Comparison of ENCODE assay signal across 1 cellular context in the genomic region with DNA sequence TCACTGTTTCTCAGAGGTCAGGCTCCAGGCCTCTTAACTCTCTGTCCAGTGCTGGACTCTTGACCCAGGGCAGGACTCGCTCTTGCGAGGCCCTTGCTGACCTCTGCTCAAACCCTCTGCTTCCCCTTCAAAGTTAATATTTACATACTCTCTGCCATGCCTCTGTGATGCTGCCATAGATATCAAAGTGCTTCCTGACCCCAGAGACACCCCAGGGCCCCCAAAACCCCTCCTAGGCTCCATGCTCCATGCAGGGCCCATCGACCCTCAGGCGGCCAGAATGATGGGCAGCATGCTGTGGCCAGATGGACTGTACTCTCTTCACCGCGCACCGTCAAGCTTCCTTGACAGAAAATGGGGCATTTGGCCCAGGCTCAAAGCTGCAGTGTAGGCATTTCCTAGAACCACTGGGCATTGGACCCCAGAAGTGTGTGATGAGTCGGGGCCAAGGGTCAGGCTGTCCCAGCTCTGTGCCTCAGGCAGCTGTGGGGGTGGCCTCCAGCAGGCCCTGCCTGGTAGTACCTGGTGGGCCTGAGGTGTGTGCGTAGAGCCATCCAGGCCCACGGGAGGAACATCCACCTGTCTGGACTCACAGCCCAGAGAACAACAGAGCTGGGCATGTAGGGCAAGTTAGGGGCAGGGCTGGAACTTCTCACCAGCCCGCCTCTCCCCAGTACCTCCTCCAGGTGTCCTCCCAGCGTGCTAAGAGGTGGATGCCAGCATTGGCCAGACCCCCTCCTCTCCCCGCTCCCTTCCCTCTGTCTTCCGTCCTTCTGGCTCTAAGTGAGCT.
TF ChIP-seq lines count a peak whose summit lies in the region.

No MANE protein-coding gene starts in this region.

TF ChIP-seq in HepG2, 621 proteins besides CTCF, POLR2A, EP300 and RAD21 (continued from another document and continues in another):
- TF ChIP-seq, protein P1, sequence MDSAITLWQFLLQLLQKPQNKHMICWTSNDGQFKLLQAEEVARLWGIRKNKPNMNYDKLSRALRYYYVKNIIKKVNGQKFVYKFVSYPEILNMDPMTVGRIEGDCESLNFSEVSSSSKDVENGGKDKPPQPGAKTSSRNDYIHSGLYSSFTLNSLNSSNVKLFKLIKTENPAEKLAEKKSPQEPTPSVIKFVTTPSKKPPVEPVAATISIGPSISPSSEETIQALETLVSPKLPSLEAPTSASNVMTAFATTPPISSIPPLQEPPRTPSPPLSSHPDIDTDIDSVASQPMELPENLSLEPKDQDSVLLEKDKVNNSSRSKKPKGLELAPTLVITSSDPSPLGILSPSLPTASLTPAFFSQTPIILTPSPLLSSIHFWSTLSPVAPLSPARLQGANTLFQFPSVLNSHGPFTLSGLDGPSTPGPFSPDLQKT (CRISPR knock-in tag; IDR thresholded peaks at IDR 0.05; ENCODE audit: borderline replicate concordance), result no peak
- no peak for TF ChIP-seq PHB2 (IDR thresholded peaks at IDR 0.05; ENCODE audit: partially characterized antibody)
- peak; percentile 93 for TF ChIP-seq XRCC5 (optimal IDR thresholded peaks at IDR 0.05; ENCODE audit: low read length)
- TF ChIP-seq ZNF775 (CRISPR knock-in tag; IDR thresholded peaks at IDR 0.05; ENCODE audit: borderline replicate concordance), result 0 out of 2 replicates have a peak, but pooled peaks have one; percentile 16
- TF ChIP-seq ZNF670 (CRISPR knock-in tag; IDR thresholded peaks at IDR 0.05; ENCODE audit: borderline replicate concordance), result no peak
- TF ChIP-seq PHF5A (CRISPR knock-in tag; IDR thresholded peaks at IDR 0.05; ENCODE audit: low read depth, unreplicated experiment), result peak; percentile 48
- TF ChIP-seq ZNF143 (CRISPR knock-in tag; IDR thresholded peaks at IDR 0.05), result no peak
- no peak for TF ChIP-seq NFYC (CRISPR knock-in tag; IDR thresholded peaks at IDR 0.05)
- no peak for TF ChIP-seq NFE2L1 (CRISPR knock-in tag; IDR thresholded peaks at IDR 0.05; ENCODE audit: borderline replicate concordance)
- TF ChIP-seq, protein P2, sequence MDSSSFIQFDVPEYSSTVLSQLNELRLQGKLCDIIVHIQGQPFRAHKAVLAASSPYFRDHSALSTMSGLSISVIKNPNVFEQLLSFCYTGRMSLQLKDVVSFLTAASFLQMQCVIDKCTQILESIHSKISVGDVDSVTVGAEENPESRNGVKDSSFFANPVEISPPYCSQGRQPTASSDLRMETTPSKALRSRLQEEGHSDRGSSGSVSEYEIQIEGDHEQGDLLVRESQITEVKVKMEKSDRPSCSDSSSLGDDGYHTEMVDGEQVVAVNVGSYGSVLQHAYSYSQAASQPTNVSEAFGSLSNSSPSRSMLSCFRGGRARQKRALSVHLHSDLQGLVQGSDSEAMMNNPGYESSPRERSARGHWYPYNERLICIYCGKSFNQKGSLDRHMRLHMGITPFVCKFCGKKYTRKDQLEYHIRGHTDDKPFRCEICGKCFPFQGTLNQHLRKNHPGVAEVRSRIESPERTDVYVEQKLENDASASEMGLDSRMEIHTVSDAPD (CRISPR knock-in tag; IDR thresholded peaks at IDR 0.05), result peak; percentile 74
- TF ChIP-seq TBX2 (CRISPR knock-in tag; IDR thresholded peaks at IDR 0.05; ENCODE audit: borderline replicate concordance), result peak; percentile 96
- TF ChIP-seq ZEB1 (IDR thresholded peaks at IDR 0.05; ENCODE audit: insufficient replicate concordance, low read depth), result no peak
- TF ChIP-seq, protein P3, sequence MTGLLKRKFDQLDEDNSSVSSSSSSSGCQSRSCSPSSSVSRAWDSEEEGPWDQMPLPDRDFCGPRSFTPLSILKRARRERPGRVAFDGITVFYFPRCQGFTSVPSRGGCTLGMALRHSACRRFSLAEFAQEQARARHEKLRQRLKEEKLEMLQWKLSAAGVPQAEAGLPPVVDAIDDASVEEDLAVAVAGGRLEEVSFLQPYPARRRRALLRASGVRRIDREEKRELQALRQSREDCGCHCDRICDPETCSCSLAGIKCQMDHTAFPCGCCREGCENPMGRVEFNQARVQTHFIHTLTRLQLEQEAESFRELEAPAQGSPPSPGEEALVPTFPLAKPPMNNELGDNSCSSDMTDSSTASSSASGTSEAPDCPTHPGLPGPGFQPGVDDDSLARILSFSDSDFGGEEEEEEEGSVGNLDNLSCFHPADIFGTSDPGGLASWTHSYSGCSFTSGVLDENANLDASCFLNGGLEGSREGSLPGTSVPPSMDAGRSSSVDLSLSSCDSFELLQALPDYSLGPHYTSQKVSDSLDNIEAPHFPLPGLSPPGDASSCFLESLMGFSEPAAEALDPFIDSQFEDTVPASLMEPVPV (CRISPR knock-in tag; IDR thresholded peaks at IDR 0.05), result peak; percentile 61; the same call in 1 of the 2 replicates
- peak; percentile 41; the same call in 1 of the 2 replicates for TF ChIP-seq THAP11 (CRISPR knock-in tag; IDR thresholded peaks at IDR 0.05)
- peak; percentile 74 for TF ChIP-seq ZNF792 (CRISPR knock-in tag; IDR thresholded peaks at IDR 0.05)
- TF ChIP-seq HES4 (CRISPR knock-in tag; IDR thresholded peaks at IDR 0.05; ENCODE audit: borderline replicate concordance), result 0 out of 2 replicates have a peak, but pooled peaks have one; percentile 47
- no peak for TF ChIP-seq TRIM24 (CRISPR knock-in tag; IDR thresholded peaks at IDR 0.05)
- no peak for TF ChIP-seq ZSCAN20 (CRISPR knock-in tag; IDR thresholded peaks at IDR 0.05; ENCODE audit: borderline replicate concordance)
- TF ChIP-seq ZNF224 (CRISPR knock-in tag; IDR thresholded peaks at IDR 0.05), result peak; percentile 91
- TF ChIP-seq ZNF7 (CRISPR knock-in tag; IDR thresholded peaks at IDR 0.05), result no peak
- TF ChIP-seq SKI (IDR thresholded peaks at IDR 0.05; ENCODE audit: partially characterized antibody), result no peak
- TF ChIP-seq, protein P4, sequence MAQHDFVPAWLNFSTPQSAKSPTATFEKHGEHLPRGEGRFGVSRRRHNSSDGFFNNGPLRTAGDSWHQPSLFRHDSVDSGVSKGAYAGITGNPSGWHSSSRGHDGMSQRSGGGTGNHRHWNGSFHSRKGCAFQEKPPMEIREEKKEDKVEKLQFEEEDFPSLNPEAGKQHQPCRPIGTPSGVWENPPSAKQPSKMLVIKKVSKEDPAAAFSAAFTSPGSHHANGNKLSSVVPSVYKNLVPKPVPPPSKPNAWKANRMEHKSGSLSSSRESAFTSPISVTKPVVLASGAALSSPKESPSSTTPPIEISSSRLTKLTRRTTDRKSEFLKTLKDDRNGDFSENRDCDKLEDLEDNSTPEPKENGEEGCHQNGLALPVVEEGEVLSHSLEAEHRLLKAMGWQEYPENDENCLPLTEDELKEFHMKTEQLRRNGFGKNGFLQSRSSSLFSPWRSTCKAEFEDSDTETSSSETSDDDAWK (CRISPR knock-in tag; IDR thresholded peaks at IDR 0.05), result no peak
- TF ChIP-seq HIVEP1 (CRISPR knock-in tag; IDR thresholded peaks at IDR 0.05), result peak; percentile 92
- no peak for TF ChIP-seq PTBP1 (IDR thresholded peaks at IDR 0.05; ENCODE audit: low read depth, low read length, poor library complexity, severe bottlenecking)
- TF ChIP-seq, protein P5, sequence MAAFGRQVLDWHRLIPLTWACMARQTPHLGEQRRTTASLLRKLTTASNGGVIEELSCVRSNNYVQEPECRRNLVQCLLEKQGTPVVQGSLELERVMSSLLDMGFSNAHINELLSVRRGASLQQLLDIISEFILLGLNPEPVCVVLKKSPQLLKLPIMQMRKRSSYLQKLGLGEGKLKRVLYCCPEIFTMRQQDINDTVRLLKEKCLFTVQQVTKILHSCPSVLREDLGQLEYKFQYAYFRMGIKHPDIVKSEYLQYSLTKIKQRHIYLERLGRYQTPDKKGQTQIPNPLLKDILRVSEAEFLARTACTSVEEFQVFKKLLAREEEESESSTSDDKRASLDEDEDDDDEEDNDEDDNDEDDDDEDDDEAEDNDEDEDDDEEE (CRISPR knock-in tag; IDR thresholded peaks at IDR 0.05), result peak; percentile 70
- no peak for TF ChIP-seq MBD4 (IDR thresholded peaks at IDR 0.05; ENCODE audit: borderline replicate concordance, low read length)
- TF ChIP-seq ZNF124 (CRISPR knock-in tag; IDR thresholded peaks at IDR 0.05), result no peak; the same call in 1 of the 2 replicates
- TF ChIP-seq ZNF333 (CRISPR knock-in tag; IDR thresholded peaks at IDR 0.05; ENCODE audit: borderline replicate concordance), result peak; percentile 90; the same call in 1 of the 2 replicates
- no peak for TF ChIP-seq NCOA5 (CRISPR knock-in tag; IDR thresholded peaks at IDR 0.05)
- TF ChIP-seq, protein P6, sequence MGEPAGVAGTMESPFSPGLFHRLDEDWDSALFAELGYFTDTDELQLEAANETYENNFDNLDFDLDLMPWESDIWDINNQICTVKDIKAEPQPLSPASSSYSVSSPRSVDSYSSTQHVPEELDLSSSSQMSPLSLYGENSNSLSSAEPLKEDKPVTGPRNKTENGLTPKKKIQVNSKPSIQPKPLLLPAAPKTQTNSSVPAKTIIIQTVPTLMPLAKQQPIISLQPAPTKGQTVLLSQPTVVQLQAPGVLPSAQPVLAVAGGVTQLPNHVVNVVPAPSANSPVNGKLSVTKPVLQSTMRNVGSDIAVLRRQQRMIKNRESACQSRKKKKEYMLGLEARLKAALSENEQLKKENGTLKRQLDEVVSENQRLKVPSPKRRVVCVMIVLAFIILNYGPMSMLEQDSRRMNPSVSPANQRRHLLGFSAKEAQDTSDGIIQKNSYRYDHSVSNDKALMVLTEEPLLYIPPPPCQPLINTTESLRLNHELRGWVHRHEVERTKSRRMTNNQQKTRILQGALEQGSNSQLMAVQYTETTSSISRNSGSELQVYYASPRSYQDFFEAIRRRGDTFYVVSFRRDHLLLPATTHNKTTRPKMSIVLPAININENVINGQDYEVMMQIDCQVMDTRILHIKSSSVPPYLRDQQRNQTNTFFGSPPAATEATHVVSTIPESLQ (CRISPR knock-in tag; conservative IDR thresholded peaks at IDR 0.05), result no peak
- TF ChIP-seq, protein P7, sequence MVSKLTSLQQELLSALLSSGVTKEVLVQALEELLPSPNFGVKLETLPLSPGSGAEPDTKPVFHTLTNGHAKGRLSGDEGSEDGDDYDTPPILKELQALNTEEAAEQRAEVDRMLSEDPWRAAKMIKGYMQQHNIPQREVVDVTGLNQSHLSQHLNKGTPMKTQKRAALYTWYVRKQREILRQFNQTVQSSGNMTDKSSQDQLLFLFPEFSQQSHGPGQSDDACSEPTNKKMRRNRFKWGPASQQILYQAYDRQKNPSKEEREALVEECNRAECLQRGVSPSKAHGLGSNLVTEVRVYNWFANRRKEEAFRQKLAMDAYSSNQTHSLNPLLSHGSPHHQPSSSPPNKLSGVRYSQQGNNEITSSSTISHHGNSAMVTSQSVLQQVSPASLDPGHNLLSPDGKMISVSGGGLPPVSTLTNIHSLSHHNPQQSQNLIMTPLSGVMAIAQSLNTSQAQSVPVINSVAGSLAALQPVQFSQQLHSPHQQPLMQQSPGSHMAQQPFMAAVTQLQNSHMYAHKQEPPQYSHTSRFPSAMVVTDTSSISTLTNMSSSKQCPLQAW (CRISPR knock-in tag; IDR thresholded peaks at IDR 0.05), result peak; percentile 96
- TF ChIP-seq ZNF337 (CRISPR knock-in tag; IDR thresholded peaks at IDR 0.05; ENCODE audit: borderline replicate concordance, low read depth), result peak; percentile 90; the same call in 1 of the 2 replicates
- 0 out of 2 replicates have a peak, but pooled peaks have one; percentile 36 for TF ChIP-seq ZNF776 (CRISPR knock-in tag; IDR thresholded peaks at IDR 0.05)
- TF ChIP-seq U2AF1 (optimal IDR thresholded peaks at IDR 0.05; ENCODE audit: low read depth, low read length), result no peak
- TF ChIP-seq MAF1 (CRISPR knock-in tag; IDR thresholded peaks at IDR 0.05; ENCODE audit: borderline replicate concordance), result no peak
- TF ChIP-seq, protein P8, sequence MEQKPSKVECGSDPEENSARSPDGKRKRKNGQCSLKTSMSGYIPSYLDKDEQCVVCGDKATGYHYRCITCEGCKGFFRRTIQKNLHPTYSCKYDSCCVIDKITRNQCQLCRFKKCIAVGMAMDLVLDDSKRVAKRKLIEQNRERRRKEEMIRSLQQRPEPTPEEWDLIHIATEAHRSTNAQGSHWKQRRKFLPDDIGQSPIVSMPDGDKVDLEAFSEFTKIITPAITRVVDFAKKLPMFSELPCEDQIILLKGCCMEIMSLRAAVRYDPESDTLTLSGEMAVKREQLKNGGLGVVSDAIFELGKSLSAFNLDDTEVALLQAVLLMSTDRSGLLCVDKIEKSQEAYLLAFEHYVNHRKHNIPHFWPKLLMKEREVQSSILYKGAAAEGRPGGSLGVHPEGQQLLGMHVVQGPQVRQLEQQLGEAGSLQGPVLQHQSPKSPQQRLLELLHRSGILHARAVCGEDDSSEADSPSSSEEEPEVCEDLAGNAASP (CRISPR knock-in tag; IDR thresholded peaks at IDR 0.05; ENCODE audit: borderline replicate concordance), result peak; percentile 92; the same call in 1 of the 2 replicates
- no peak for TF ChIP-seq RFX3 (CRISPR knock-in tag; IDR thresholded peaks at IDR 0.05)
- TF ChIP-seq, protein P9, sequence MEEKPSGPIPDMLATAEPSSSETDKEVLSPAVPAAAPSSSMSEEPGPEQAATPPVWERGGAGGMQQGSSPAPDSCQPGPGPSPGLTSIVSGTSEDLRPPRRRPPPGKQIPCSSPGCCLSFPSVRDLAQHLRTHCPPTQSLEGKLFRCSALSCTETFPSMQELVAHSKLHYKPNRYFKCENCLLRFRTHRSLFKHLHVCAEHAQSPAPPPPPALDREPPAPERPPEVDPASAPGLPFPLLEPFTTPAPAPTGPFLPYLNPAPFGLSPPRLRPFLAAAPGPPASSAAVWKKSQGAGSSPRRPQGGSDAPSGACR (CRISPR knock-in tag; IDR thresholded peaks at IDR 0.05), result no peak; the same call in 1 of the 2 replicates
- TF ChIP-seq ZNF790 (CRISPR knock-in tag; IDR thresholded peaks at IDR 0.05; ENCODE audit: borderline replicate concordance), result 0 out of 2 replicates have a peak, but pooled peaks have one; percentile 69
- TF ChIP-seq, protein P10, sequence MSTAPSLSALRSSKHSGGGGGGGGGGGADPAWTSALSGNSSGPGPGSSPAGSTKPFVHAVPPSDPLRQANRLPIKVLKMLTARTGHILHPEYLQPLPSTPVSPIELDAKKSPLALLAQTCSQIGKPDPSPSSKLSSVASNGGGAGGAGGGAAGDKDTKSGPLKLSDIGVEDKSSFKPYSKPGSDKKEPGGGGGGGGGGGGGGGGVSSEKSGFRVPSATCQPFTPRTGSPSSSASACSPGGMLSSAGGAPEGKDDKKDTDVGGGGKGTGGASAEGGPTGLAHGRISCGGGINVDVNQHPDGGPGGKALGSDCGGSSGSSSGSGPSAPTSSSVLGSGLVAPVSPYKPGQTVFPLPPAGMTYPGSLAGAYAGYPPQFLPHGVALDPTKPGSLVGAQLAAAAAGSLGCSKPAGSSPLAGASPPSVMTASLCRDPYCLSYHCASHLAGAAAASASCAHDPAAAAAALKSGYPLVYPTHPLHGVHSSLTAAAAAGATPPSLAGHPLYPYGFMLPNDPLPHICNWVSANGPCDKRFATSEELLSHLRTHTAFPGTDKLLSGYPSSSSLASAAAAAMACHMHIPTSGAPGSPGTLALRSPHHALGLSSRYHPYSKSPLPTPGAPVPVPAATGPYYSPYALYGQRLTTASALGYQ (CRISPR knock-in tag; IDR thresholded peaks at IDR 0.05), result peak; percentile 86
- no peak; the same call in 1 of the 2 replicates for TF ChIP-seq RELA (CRISPR knock-in tag; IDR thresholded peaks at IDR 0.05)
- peak; percentile 52; the same call in 1 of the 2 replicates for TF ChIP-seq ZNF644 (CRISPR knock-in tag; IDR thresholded peaks at IDR 0.05; ENCODE audit: low read depth)
- no peak for TF ChIP-seq PHF20 (CRISPR knock-in tag; IDR thresholded peaks at IDR 0.05)
- TF ChIP-seq, protein P11, sequence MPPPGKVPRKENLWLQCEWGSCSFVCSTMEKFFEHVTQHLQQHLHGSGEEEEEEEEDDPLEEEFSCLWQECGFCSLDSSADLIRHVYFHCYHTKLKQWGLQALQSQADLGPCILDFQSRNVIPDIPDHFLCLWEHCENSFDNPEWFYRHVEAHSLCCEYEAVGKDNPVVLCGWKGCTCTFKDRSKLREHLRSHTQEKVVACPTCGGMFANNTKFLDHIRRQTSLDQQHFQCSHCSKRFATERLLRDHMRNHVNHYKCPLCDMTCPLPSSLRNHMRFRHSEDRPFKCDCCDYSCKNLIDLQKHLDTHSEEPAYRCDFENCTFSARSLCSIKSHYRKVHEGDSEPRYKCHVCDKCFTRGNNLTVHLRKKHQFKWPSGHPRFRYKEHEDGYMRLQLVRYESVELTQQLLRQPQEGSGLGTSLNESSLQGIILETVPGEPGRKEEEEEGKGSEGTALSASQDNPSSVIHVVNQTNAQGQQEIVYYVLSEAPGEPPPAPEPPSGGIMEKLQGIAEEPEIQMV (CRISPR knock-in tag; IDR thresholded peaks at IDR 0.05; ENCODE audit: low read depth), result peak; percentile 59; the same call in 1 of the 2 replicates
- TF ChIP-seq SATB2 (CRISPR knock-in tag; IDR thresholded peaks at IDR 0.05), result no peak
